ENCODE assay signal across 8 cellular contexts in the genomic region with DNA sequence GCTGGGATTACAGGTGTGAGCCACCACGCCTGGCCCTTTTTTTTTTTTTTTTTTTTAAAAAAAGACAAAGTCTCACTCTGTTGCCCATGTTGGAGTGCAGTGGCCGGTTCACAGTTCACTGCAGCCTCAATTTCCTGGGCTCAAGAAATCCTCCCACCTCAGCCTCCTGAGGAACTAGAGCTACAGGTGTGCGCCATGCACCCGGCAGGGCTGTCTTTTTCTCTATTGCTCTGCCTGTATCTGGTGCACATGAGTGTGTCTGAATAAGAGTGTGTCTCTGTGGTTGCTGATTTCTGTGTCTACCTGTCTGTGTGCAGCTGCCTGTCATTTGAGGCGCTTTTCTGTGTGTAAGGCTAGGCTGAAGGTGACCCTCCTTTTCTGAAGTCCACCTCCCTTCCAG. TPM values are rescaled to one million over a fixed set of nuclear protein-coding genes. Genes with fewer than 3 reads are reported as not detected.
A peak's percentile ranks its signal among the peaks of the same experiment; 100 is the strongest.
DNase-seq lines count a peak whose midpoint lies in the region; ATAC-seq, FAIRE-seq and TF ChIP-seq lines count a peak whose summit lies in the region.

No MANE protein-coding gene starts in this region.

- no peaks in the 10 kb centered on the region for H3K27me3 ChIP-seq in keratinocyte (ENCODE audit: control insufficient read depth, extremely low read depth, insufficient read depth, low read length)
- no peaks in the 10 kb centered on the region for H3K27me3 ChIP-seq in thyroid gland

- H3K27me3 Mint-ChIP-seq in activated T-cell treated with anti-CD3 and anti-CD28 coated beads, Interleukin-2, amount 50 U/mL, for 72 hours (ENCODE audit: low read depth), result no peaks in the 10 kb centered on the region

- TF ChIP-seq CTCF in VCaP (conservative IDR thresholded peaks at IDR 0.05) (no peak), keratinocyte (optimal IDR thresholded peaks at IDR 0.05 in 1 of 3, IDR thresholded peaks at IDR 0.05 in 1 of 3, conservative IDR thresholded peaks at IDR 0.05 in 1 of 3; ENCODE audit: extremely low read depth in 1 of 3, insufficient read depth in 2 of 3, low read length in 3 of 3) (no peak), thyroid gland (IDR thresholded peaks at IDR 0.05) (no peak)

- H3K4me1 ChIP-seq in keratinocyte (ENCODE audit: control insufficient read depth, extremely low read depth, insufficient read depth, low read length) (peaks cover 18% of the 10 kb centered on the region), thyroid gland (peaks cover 12 to 14% of the 10 kb centered on the region in 2 donors)

- H2AFZ ChIP-seq in keratinocyte (ENCODE audit: control insufficient read depth, low read length), result no peak overlapping the region

- H3K4me2 ChIP-seq in keratinocyte (ENCODE audit: control insufficient read depth, extremely low read depth, insufficient read depth, low read depth, low read length), result peak overlapping the region; percentile 32

- H3K4me1 Mint-ChIP-seq in activated T-cell treated with anti-CD3 and anti-CD28 coated beads, Interleukin-2, amount 50 U/mL, for 72 hours (ENCODE audit: low read depth), result peaks cover 42% of the 10 kb centered on the region

- no peaks in the 10 kb centered on the region for H3K9me1 ChIP-seq in keratinocyte (ENCODE audit: control insufficient read depth, extremely low read depth, insufficient read depth, low read length)

- peak overlapping the region; percentile 99 for H3K27ac ChIP-seq in VCaP
- H3K27ac ChIP-seq in keratinocyte (ENCODE audit: control insufficient read depth, insufficient read depth, low read length), result no peak overlapping the region
- H3K27ac ChIP-seq in thyroid gland, result peak overlapping the region in 2 of 3 donors; percentile 75 to 94

- DNase-seq in activated T-cell treated with anti-CD3 and anti-CD28 coated beads, Interleukin-2, amount 50 U/mL, for 72 hours, result peak in 1 of 2 donors; percentile 16
- no peak for DNase-seq in activated T-cell treated with anti-CD3 and anti-CD28 coated beads, Interleukin-2, amount 50 U/mL, for 1 hour
- DNase-seq in keratinocyte (ENCODE audit: low read depth, low spot score) (no peak), thyroid gland (no peak)

- no peak for TF ChIP-seq POLR2A in thyroid gland (IDR thresholded peaks at IDR 0.05)

- H3K4me3 Mint-ChIP-seq in activated T-cell treated with anti-CD3 and anti-CD28 coated beads, Interleukin-2, amount 50 U/mL, for 72 hours, result peak overlapping the region; percentile 10 to 50

- H3K4me3 ChIP-seq in keratinocyte (ENCODE audit: control insufficient read depth in 2 of 3, extremely low read depth in 1 of 3, insufficient read depth in 2 of 3, low read depth in 1 of 3, low read length in 3 of 3) (no peak overlapping the region), thyroid gland (replicated peaks in 1 of 3) (no peak overlapping the region)

- no peak overlapping the region for H3K9ac ChIP-seq in keratinocyte (ENCODE audit: control insufficient read depth, extremely low read depth, insufficient read depth, low read length)

- peaks cover 10% of the 10 kb centered on the region for H3K79me2 ChIP-seq in keratinocyte (ENCODE audit: control insufficient read depth, insufficient read depth, low read length)

- FAIRE-seq in keratinocyte (lab: Jason Lieb, UNC), result no peak

- peaks cover 0 to 9% of the 10 kb centered on the region in 2 donors for H3K36me3 Mint-ChIP-seq in activated T-cell treated with anti-CD3 and anti-CD28 coated beads, Interleukin-2, amount 50 U/mL, for 72 hours (ENCODE audit: insufficient read depth in 2 of 2)

- ATAC-seq in activated T-cell treated with anti-CD3 and anti-CD28 coated beads, Interleukin-2, amount 50 U/mL, for 72 hours (replicated peaks in 1 of 2), result no peak
- no peak for ATAC-seq in GM21723 (IDR thresholded peaks at IDR 0.05; ENCODE audit: unreplicated experiment)
- no peak for ATAC-seq in HG02938 (IDR thresholded peaks at IDR 0.05; ENCODE audit: unreplicated experiment)
- no peak for ATAC-seq in GM19467 (IDR thresholded peaks at IDR 0.05; ENCODE audit: unreplicated experiment)

- peaks cover 3 to 6% of the 10 kb centered on the region in 2 experiments for H3K36me3 ChIP-seq in keratinocyte (ENCODE audit: control insufficient read depth in 2 of 2, extremely low read depth in 1 of 2, insufficient read depth in 2 of 2, low read length in 2 of 2)
- H3K36me3 ChIP-seq in thyroid gland, result peaks cover 2% of the 10 kb centered on the region in 2 donors

- H4K20me1 ChIP-seq in keratinocyte (ENCODE audit: control insufficient read depth, extremely low read depth, insufficient read depth, low read length), result peaks cover 2% of the 10 kb centered on the region

- H3K9me3 Mint-ChIP-seq in activated T-cell treated with anti-CD3 and anti-CD28 coated beads, Interleukin-2, amount 50 U/mL, for 72 hours, result no peaks in the 10 kb centered on the region

- H3K27ac Mint-ChIP-seq in activated T-cell treated with anti-CD3 and anti-CD28 coated beads, Interleukin-2, amount 50 U/mL, for 72 hours, result no peak overlapping the region

- dilution Hi-C loops in keratinocyte (cut with MboI; ENCODE audit: extremely low pct_ligation_motif_present, low sequenced_read_pairs), result no loop called here

- 82 to 83% methylated on average over 5 of the region's 5 CpGs for WGBS in thyroid gland, 2 donors

- H3K9me3 ChIP-seq in keratinocyte (ENCODE audit: control insufficient read depth, low read depth, low read length) (no peaks in the 10 kb centered on the region), thyroid gland (no peaks in the 10 kb centered on the region)

- intact Hi-C loops in thyroid gland (cut with DNase I), result no loop called here

RNA-seq across cellular contexts. Expression of a gene that starts 1.6 kb away (rescaled TPM):
- total RNA-seq in activated T-cell treated with anti-CD3 and anti-CD28 coated beads, Interleukin-2, amount 50 U/mL, for 72 hours, result 10 to 100 TPM; 23.9 to 24.6 TPM
- polyA plus RNA-seq in keratinocyte, result 0.35 to 1.1 TPM (median 0.42 TPM) in 3 replicates
- 3.8 TPM for polyA plus RNA-seq in keratinocyte (2011; ENCODE audit: low read depth)
- polyA plus RNA-seq in keratinocyte (2011; cell fraction: cytosol; rRNA removed), result 0.40 and 1.4 TPM in 2 replicates
- polyA plus RNA-seq in keratinocyte (2011; cell fraction: nucleus; rRNA removed), result 4.6 and 7.6 TPM in 2 replicates
- polyA plus RNA-seq in keratinocyte (2012; ENCODE audit: low replicate concordance), result 4.7 and 10.2 TPM in 2 replicates
- polyA minus RNA-seq in keratinocyte, result 0.86 to 6.1 TPM (median 0.99 TPM) in 3 replicates
- polyA minus RNA-seq in keratinocyte (2011; cell fraction: cytosol; rRNA and poly(A)+ RNA removed), result 3.8 TPM
- polyA minus RNA-seq in keratinocyte (2011; cell fraction: nucleus; rRNA and poly(A)+ RNA removed), result 5.1 and 5.4 TPM in 2 replicates
- total RNA-seq in thyroid gland, result 10 to 100 TPM in 3 of 4 donors, 1 to 10 TPM in 1; 7.3 to 15.6 (median 12.4) TPM

RNA-seq across cellular contexts. Expression of a gene that starts 8.3 kb away (rescaled TPM):
- 1 to 10 TPM in 1 of 2 donors, under 1 TPM in 1; 0.88 to 1.1 TPM for total RNA-seq in activated T-cell treated with anti-CD3 and anti-CD28 coated beads, Interleukin-2, amount 50 U/mL, for 72 hours
- 5.2 to 7.5 TPM (median 5.3 TPM) in 3 replicates for polyA plus RNA-seq in keratinocyte
- polyA plus RNA-seq in keratinocyte (2011; ENCODE audit: low read depth), result 1.6 TPM
- 3.7 and 5.6 TPM in 2 replicates for polyA plus RNA-seq in keratinocyte (2011; cell fraction: cytosol; rRNA removed)
- polyA plus RNA-seq in keratinocyte (2011; cell fraction: nucleus; rRNA removed), result 8.5 and 9.8 TPM in 2 replicates
- 6.4 and 7.6 TPM in 2 replicates for polyA plus RNA-seq in keratinocyte (2012; ENCODE audit: low replicate concordance)
- polyA minus RNA-seq in keratinocyte, result 1.8 to 4.1 TPM (median 3.2 TPM) in 3 replicates
- 4.2 TPM for polyA minus RNA-seq in keratinocyte (2011; cell fraction: cytosol; rRNA and poly(A)+ RNA removed)
- 2.6 and 3.7 TPM in 2 replicates for polyA minus RNA-seq in keratinocyte (2011; cell fraction: nucleus; rRNA and poly(A)+ RNA removed)
- 10 to 100 TPM in 3 of 4 donors, 1 to 10 TPM in 1; 8.9 to 29.6 (median 25.0) TPM for total RNA-seq in thyroid gland

RNA-seq across cellular contexts. Expression of a gene that starts 9.0 kb away (rescaled TPM):
- total RNA-seq in activated T-cell treated with anti-CD3 and anti-CD28 coated beads, Interleukin-2, amount 50 U/mL, for 72 hours, result 10 to 100 TPM; 66.0 to 72.7 TPM
- polyA plus RNA-seq in keratinocyte, result 36.6 to 63.6 TPM (median 42.7 TPM) in 3 replicates
- 32.6 TPM for polyA plus RNA-seq in keratinocyte (2011; ENCODE audit: low read depth)
- polyA plus RNA-seq in keratinocyte (2011; cell fraction: cytosol; rRNA removed), result 27.3 and 64.3 TPM in 2 replicates
- polyA plus RNA-seq in keratinocyte (2011; cell fraction: nucleus; rRNA removed), result 59.7 and 72.5 TPM in 2 replicates
- polyA plus RNA-seq in keratinocyte (2012; ENCODE audit: low replicate concordance), result 47.6 and 59.5 TPM in 2 replicates
- polyA minus RNA-seq in keratinocyte, result 53.5 to 99.5 TPM (median 61.1 TPM) in 3 replicates
- 64.5 TPM for polyA minus RNA-seq in keratinocyte (2011; cell fraction: cytosol; rRNA and poly(A)+ RNA removed)
- polyA minus RNA-seq in keratinocyte (2011; cell fraction: nucleus; rRNA and poly(A)+ RNA removed), result 19.3 and 27.6 TPM in 2 replicates
- 10 to 100 TPM; 46.1 to 94.6 (median 64.7) TPM for total RNA-seq in thyroid gland

RNA-seq across cellular contexts. Expression of a gene that starts 50.6 kb away (rescaled TPM):
- total RNA-seq in activated T-cell treated with anti-CD3 and anti-CD28 coated beads, Interleukin-2, amount 50 U/mL, for 72 hours, result 10 to 100 TPM; 11.3 to 13.5 TPM
- 98.1 to 184 TPM (median 154 TPM) in 3 replicates for polyA plus RNA-seq in keratinocyte
- 25.4 TPM for polyA plus RNA-seq in keratinocyte (2011; ENCODE audit: low read depth)
- polyA plus RNA-seq in keratinocyte (2011; cell fraction: cytosol; rRNA removed), result 133 and 285 TPM in 2 replicates
- 68.6 and 95.3 TPM in 2 replicates for polyA plus RNA-seq in keratinocyte (2011; cell fraction: nucleus; rRNA removed)
- polyA plus RNA-seq in keratinocyte (2012; ENCODE audit: low replicate concordance), result 135 and 186 TPM in 2 replicates
- 51.3 to 172 TPM (median 95.8 TPM) in 3 replicates for polyA minus RNA-seq in keratinocyte
- 143 TPM for polyA minus RNA-seq in keratinocyte (2011; cell fraction: cytosol; rRNA and poly(A)+ RNA removed)
- 29.2 and 30.2 TPM in 2 replicates for polyA minus RNA-seq in keratinocyte (2011; cell fraction: nucleus; rRNA and poly(A)+ RNA removed)
- 10 to 100 TPM; 24.0 to 44.5 (median 28.8) TPM for total RNA-seq in thyroid gland

RNA-seq across cellular contexts. Expression of a gene that starts 52.6 kb away (rescaled TPM):
- total RNA-seq in activated T-cell treated with anti-CD3 and anti-CD28 coated beads, Interleukin-2, amount 50 U/mL, for 72 hours, result 10 to 100 TPM; 57.7 to 60.1 TPM
- polyA plus RNA-seq in keratinocyte, result 3.4 to 20.9 TPM (median 5.8 TPM) in 3 replicates
- 8.1 TPM for polyA plus RNA-seq in keratinocyte (2011; ENCODE audit: low read depth)
- polyA plus RNA-seq in keratinocyte (2011; cell fraction: cytosol; rRNA removed), result 4.5 and 13.0 TPM in 2 replicates
- 17.6 and 26.5 TPM in 2 replicates for polyA plus RNA-seq in keratinocyte (2011; cell fraction: nucleus; rRNA removed)
- polyA plus RNA-seq in keratinocyte (2012; ENCODE audit: low replicate concordance), result 25.0 and 48.7 TPM in 2 replicates
- polyA minus RNA-seq in keratinocyte, result 4.9 to 27.9 TPM (median 6.3 TPM) in 3 replicates
- polyA minus RNA-seq in keratinocyte (2011; cell fraction: cytosol; rRNA and poly(A)+ RNA removed), result 19.8 TPM
- polyA minus RNA-seq in keratinocyte (2011; cell fraction: nucleus; rRNA and poly(A)+ RNA removed), result 11.6 and 17.6 TPM in 2 replicates
- total RNA-seq in thyroid gland, result 10 to 100 TPM; 17.5 to 38.4 (median 25.8) TPM

Comparison
In these comparisons a context has a peak if more than half of its experiments do, and no peak if none do; other contexts are left out.
1. RNA of a gene that starts 8.3 kb away (total RNA-seq): 8.9 to 29.6 TPM in thyroid gland; 0.88 to 1.1 TPM in activated T-cell treated with anti-CD3 and anti-CD28 coated beads, Interleukin-2, amount 50 U/mL, for 72 hours; every median in the first group is over 4 times any median in the second.